1 cellular context compared by ENCODE assay signal in the genomic region with DNA sequence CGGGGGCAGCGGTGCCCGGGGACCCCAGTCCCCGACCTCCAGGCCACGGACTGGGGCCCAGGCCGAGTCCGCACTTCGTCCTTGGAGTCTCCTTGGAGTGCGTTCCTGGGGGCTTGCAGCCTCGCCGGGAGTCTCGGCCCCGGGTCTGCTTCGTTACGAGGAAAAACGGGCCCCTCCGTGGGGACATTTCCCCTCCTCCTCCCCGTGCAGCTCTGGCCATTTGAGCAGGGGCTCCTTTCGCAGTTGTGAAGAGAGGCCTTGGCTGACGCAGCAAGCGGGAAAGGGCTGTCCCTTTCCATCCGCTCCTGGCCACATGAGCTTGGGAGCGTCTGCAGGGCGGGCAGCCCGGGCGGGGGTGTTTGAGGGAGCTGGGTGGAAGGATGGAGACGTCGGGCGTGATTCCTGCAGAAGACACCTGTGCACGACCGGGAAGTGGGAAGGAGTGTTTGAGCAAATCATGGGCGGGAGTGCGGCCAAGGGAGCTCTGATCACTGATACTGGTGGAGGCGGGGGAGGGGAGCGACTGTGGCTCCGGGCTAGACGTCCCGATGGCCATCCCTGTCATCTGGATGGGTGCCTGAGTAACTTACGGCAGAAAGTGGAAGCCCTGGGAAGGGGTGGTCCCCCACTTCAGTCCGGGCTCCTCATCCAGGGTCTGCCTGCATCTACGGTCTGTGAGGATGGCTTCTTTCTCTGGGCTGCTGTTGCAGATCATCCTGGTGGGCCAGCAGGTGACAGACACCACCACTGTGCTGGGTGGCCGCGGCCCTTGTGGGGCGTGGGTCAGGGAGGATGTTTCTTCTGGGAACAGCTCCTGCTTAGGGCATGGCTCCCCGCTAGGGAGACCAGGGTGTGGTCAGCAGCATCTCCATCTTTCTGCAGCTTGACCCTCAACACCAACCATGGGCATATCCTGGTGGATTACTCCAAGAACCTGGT.
TF ChIP-seq lines count a peak whose summit lies in the region.

No MANE protein-coding gene starts in this region.

TF ChIP-seq in K562, 482 proteins besides CTCF, POLR2A, EP300 and RAD21 (continued from another document and continues in another):
- TF ChIP-seq ZBTB7A (IDR thresholded peaks at IDR 0.05; ENCODE audit: borderline replicate concordance, control insufficient read depth, low read depth, low read length) (peak; percentile 11; the same call in 1 of the 2 replicates), TAF15 (IDR thresholded peaks at IDR 0.05; ENCODE audit: low read depth, low read length) (no peak), ZNF586 (CRISPR knock-in tag; conservative IDR thresholded peaks at IDR 0.05) (no peak), NR2C1 (IDR thresholded peaks at IDR 0.05) (no peak), NR2C1 (tag; IDR thresholded peaks at IDR 0.05) (no peak), PML (IDR thresholded peaks at IDR 0.05; ENCODE audit: low read length) (0 out of 2 replicates have a peak, but pooled peaks have one; percentile 18), ZNF175 (CRISPR knock-in tag; IDR thresholded peaks at IDR 0.05; ENCODE audit: low read depth) (no peak), ZNF354B (CRISPR knock-in tag; IDR thresholded peaks at IDR 0.05) (no peak), BACH1 (tag; IDR thresholded peaks at IDR 0.05) (no peak), NR3C1 (CRISPR knock-in tag; IDR thresholded peaks at IDR 0.05) (no peak), HDAC6 (IDR thresholded peaks at IDR 0.05; ENCODE audit: low read depth, low read length) (no peak), ILK (tag; IDR thresholded peaks at IDR 0.05; ENCODE audit: borderline replicate concordance, low read depth) (no peak), WHSC1 (IDR thresholded peaks at IDR 0.05; ENCODE audit: low read length) (no peak), TBP (optimal IDR thresholded peaks at IDR 0.05; ENCODE audit: low read depth, low read length) (no peak), RFX1 (IDR thresholded peaks at IDR 0.05) (no peak), POLR3A (IDR thresholded peaks at IDR 0.05; ENCODE audit: borderline replicate concordance, extremely low read depth, insufficient read depth, insufficient read length) (no peak), HDGF (IDR thresholded peaks at IDR 0.05) (no peak), BRD4 (IDR thresholded peaks at IDR 0.05) (no peak), ZNF778 (CRISPR knock-in tag; IDR thresholded peaks at IDR 0.05) (no peak), ATF1 (CRISPR knock-in tag; IDR thresholded peaks at IDR 0.05) (no peak), ATF1 (tag; IDR thresholded peaks at IDR 0.05) (peak; percentile 28; the same call in 1 of the 2 replicates), CXXC5 (CRISPR knock-in tag; IDR thresholded peaks at IDR 0.05) (no peak; the same call in 1 of the 2 replicates), SIN3B (IDR thresholded peaks at IDR 0.05; ENCODE audit: low read depth) (no peak), ERF (CRISPR knock-in tag; IDR thresholded peaks at IDR 0.05) (no peak), SMARCE1 (IDR thresholded peaks at IDR 0.05) (0 out of 2 replicates have a peak, but pooled peaks have one; percentile 30), CCNT2 (IDR thresholded peaks at IDR 0.05; ENCODE audit: borderline replicate concordance, extremely low read depth, insufficient read length, low read depth, low read length) (peak; percentile 26), TCF7L2 (IDR thresholded peaks at IDR 0.05; ENCODE audit: low read depth, low read length) (no peak), SMARCB1 (IDR thresholded peaks at IDR 0.05; ENCODE audit: insufficient read length, low read depth) (no peak), ZNF707 (CRISPR knock-in tag; conservative IDR thresholded peaks at IDR 0.05) (no peak), CHCHD3 (CRISPR knock-in tag; IDR thresholded peaks at IDR 0.05) (no peak), ZNF23 (CRISPR knock-in tag; IDR thresholded peaks at IDR 0.05) (no peak), ZNF668 (CRISPR knock-in tag; IDR thresholded peaks at IDR 0.05) (no peak)
- TF ChIP-seq, protein P1, sequence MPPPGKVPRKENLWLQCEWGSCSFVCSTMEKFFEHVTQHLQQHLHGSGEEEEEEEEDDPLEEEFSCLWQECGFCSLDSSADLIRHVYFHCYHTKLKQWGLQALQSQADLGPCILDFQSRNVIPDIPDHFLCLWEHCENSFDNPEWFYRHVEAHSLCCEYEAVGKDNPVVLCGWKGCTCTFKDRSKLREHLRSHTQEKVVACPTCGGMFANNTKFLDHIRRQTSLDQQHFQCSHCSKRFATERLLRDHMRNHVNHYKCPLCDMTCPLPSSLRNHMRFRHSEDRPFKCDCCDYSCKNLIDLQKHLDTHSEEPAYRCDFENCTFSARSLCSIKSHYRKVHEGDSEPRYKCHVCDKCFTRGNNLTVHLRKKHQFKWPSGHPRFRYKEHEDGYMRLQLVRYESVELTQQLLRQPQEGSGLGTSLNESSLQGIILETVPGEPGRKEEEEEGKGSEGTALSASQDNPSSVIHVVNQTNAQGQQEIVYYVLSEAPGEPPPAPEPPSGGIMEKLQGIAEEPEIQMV (tag; conservative IDR thresholded peaks at IDR 0.05; ENCODE audit: low read depth) = no peak
- TF ChIP-seq, protein P2, sequence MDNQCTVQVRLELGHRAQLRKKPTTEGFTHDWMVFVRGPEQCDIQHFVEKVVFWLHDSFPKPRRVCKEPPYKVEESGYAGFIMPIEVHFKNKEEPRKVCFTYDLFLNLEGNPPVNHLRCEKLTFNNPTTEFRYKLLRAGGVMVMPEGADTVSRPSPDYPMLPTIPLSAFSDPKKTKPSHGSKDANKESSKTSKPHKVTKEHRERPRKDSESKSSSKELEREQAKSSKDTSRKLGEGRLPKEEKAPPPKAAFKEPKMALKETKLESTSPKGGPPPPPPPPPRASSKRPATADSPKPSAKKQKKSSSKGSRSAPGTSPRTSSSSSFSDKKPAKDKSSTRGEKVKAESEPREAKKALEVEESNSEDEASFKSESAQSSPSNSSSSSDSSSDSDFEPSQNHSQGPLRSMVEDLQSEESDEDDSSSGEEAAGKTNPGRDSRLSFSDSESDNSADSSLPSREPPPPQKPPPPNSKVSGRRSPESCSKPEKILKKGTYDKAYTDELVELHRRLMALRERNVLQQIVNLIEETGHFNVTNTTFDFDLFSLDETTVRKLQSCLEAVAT (IDR thresholded peaks at IDR 0.05) = 0 out of 4 replicates have a peak, but pooled peaks of 1 of the 2 experiments have one; percentile 13
- TF ChIP-seq, protein P3, sequence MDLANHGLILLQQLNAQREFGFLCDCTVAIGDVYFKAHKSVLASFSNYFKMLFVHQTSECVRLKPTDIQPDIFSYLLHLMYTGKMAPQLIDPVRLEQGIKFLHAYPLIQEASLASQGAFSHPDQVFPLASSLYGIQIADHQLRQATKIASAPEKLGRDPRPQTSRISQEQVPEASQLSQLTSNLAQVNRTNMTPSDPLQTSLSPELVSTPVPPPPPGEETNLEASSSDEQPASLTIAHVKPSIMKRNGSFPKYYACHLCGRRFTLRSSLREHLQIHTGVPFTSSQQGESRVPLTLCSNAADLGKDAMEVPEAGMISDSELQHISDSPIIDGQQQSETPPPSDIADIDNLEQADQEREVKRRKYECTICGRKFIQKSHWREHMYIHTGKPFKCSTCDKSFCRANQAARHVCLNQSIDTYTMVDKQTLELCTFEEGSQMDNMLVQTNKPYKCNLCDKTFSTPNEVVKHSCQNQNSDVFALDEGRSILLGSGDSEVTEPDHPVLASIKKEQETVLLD (IDR thresholded peaks at IDR 0.05) = no peak
- TF ChIP-seq, protein P4, sequence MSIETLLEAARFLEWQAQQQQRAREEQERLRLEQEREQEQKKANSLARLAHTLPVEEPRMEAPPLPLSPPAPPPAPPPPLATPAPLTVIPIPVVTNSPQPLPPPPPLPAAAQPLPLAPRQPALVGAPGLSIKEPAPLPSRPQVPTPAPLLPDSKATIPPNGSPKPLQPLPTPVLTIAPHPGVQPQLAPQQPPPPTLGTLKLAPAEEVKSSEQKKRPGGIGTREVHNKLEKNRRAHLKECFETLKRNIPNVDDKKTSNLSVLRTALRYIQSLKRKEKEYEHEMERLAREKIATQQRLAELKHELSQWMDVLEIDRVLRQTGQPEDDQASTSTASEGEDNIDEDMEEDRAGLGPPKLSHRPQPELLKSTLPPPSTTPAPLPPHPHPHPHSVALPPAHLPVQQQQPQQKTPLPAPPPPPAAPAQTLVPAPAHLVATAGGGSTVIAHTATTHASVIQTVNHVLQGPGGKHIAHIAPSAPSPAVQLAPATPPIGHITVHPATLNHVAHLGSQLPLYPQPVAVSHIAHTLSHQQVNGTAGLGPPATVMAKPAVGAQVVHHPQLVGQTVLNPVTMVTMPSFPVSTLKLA (conservative IDR thresholded peaks at IDR 0.05) = peak in 1 of 2 experiments; percentile 38; a peak in 2 of 4 replicates
- TF ChIP-seq, protein P5, sequence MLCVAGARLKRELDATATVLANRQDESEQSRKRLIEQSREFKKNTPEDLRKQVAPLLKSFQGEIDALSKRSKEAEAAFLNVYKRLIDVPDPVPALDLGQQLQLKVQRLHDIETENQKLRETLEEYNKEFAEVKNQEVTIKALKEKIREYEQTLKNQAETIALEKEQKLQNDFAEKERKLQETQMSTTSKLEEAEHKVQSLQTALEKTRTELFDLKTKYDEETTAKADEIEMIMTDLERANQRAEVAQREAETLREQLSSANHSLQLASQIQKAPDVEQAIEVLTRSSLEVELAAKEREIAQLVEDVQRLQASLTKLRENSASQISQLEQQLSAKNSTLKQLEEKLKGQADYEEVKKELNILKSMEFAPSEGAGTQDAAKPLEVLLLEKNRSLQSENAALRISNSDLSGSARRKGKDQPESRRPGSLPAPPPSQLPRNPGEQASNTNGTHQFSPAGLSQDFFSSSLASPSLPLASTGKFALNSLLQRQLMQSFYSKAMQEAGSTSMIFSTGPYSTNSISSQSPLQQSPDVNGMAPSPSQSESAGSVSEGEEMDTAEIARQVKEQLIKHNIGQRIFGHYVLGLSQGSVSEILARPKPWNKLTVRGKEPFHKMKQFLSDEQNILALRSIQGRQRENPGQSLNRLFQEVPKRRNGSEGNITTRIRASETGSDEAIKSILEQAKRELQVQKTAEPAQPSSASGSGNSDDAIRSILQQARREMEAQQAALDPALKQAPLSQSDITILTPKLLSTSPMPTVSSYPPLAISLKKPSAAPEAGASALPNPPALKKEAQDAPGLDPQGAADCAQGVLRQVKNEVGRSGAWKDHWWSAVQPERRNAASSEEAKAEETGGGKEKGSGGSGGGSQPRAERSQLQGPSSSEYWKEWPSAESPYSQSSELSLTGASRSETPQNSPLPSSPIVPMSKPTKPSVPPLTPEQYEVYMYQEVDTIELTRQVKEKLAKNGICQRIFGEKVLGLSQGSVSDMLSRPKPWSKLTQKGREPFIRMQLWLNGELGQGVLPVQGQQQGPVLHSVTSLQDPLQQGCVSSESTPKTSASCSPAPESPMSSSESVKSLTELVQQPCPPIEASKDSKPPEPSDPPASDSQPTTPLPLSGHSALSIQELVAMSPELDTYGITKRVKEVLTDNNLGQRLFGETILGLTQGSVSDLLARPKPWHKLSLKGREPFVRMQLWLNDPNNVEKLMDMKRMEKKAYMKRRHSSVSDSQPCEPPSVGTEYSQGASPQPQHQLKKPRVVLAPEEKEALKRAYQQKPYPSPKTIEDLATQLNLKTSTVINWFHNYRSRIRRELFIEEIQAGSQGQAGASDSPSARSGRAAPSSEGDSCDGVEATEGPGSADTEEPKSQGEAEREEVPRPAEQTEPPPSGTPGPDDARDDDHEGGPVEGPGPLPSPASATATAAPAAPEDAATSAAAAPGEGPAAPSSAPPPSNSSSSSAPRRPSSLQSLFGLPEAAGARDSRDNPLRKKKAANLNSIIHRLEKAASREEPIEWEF (CRISPR knock-in tag; IDR thresholded peaks at IDR 0.05) = no peak
- TF ChIP-seq, protein P6, sequence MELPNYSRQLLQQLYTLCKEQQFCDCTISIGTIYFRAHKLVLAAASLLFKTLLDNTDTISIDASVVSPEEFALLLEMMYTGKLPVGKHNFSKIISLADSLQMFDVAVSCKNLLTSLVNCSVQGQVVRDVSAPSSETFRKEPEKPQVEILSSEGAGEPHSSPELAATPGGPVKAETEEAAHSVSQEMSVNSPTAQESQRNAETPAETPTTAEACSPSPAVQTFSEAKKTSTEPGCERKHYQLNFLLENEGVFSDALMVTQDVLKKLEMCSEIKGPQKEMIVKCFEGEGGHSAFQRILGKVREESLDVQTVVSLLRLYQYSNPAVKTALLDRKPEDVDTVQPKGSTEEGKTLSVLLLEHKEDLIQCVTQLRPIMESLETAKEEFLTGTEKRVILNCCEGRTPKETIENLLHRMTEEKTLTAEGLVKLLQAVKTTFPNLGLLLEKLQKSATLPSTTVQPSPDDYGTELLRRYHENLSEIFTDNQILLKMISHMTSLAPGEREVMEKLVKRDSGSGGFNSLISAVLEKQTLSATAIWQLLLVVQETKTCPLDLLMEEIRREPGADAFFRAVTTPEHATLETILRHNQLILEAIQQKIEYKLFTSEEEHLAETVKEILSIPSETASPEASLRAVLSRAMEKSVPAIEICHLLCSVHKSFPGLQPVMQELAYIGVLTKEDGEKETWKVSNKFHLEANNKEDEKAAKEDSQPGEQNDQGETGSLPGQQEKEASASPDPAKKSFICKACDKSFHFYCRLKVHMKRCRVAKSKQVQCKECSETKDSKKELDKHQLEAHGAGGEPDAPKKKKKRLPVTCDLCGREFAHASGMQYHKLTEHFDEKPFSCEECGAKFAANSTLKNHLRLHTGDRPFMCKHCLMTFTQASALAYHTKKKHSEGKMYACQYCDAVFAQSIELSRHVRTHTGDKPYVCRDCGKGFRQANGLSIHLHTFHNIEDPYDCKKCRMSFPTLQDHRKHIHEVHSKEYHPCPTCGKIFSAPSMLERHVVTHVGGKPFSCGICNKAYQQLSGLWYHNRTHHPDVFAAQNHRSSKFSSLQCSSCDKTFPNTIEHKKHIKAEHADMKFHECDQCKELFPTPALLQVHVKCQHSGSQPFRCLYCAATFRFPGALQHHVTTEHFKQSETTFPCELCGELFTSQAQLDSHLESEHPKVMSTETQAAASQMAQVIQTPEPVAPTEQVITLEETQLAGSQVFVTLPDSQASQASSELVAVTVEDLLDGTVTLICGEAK (IDR thresholded peaks at IDR 0.05) = 0 out of 2 replicates have a peak, but pooled peaks have one; percentile 18
- TF ChIP-seq, protein P6 (CRISPR knock-in tag; IDR thresholded peaks at IDR 0.05) = no peak
